1 cellular context compared by ENCODE assay signal in the genomic region with DNA sequence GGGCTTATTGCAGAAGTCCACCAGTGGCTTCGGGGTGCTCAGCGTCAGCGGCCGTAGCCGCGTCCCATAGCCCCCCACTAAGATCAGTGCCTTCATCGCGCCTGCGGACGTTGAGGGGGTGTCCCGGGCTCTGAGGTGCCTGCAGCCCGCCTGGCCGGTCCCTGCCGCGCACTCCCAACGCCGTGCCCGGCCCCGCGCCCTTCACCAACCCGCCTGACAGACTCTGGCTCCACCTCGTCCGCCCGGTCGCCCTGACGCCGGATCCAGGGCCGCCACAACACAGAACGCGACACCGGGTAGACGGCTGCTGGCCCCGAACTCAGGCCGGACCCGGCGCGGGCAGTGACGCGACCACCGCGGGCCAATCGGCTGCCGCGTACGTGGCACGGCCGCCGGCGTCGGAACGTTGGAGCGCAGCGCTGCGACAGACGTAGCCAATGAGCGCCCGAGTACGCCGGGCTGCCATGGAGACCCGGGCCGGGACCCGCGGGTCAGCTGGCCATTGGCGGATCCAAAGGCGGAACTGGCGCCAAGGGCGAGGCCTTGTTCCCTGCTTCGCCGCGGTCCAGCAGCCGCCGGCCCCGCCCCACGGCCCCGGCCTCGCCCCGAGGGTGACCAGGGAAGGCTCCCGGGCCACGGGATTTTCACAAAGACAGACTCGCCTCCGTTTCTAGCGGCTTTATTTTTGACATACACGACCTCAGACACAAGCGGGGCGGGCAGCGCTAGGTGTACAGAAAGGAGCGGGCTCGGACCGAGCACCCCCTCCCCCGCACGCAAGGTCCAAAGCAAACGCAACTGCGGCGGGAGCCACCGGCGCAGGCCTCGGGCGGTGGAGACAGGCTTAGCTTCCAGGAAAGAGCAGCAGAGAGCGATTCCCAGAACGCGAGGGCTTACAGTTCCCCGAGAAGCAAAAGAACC.
TF ChIP-seq lines count a peak whose summit lies in the region.

TSS of gene GMPPB (minus strand) at position 321 of the 921 bp plus-strand sequence. CDS start at position 96, 225 bp downstream.

TF ChIP-seq in K562, 482 proteins besides CTCF, POLR2A, EP300 and RAD21 (continued from another document and continues in another):
- TF ChIP-seq, protein P1, sequence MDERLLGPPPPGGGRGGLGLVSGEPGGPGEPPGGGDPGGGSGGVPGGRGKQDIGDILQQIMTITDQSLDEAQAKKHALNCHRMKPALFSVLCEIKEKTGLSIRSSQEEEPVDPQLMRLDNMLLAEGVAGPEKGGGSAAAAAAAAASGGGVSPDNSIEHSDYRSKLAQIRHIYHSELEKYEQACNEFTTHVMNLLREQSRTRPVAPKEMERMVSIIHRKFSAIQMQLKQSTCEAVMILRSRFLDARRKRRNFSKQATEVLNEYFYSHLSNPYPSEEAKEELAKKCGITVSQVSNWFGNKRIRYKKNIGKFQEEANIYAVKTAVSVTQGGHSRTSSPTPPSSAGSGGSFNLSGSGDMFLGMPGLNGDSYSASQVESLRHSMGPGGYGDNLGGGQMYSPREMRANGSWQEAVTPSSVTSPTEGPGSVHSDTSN (CRISPR knock-in tag; IDR thresholded peaks at IDR 0.05; ENCODE audit: low read depth) = no peak
- TF ChIP-seq, protein P1 (tag; conservative IDR thresholded peaks at IDR 0.05; ENCODE audit: low read depth) = no peak
- TF ChIP-seq MAFG (tag; conservative IDR thresholded peaks at IDR 0.05) = no peak
- TF ChIP-seq PRMT5 (CRISPR knock-in tag; IDR thresholded peaks at IDR 0.05) = no peak
- TF ChIP-seq NEUROD1 (IDR thresholded peaks at IDR 0.05; ENCODE audit: borderline replicate concordance, low read depth, low read length, partially characterized antibody) = no peak
- TF ChIP-seq NR2C1 (IDR thresholded peaks at IDR 0.05) = no peak
- TF ChIP-seq NR2C1 (tag; IDR thresholded peaks at IDR 0.05) = no peak
- TF ChIP-seq TRIM24 (IDR thresholded peaks at IDR 0.05) = no peak
- no peak for TF ChIP-seq SMC3 (conservative IDR thresholded peaks at IDR 0.05; ENCODE audit: insufficient read depth, low read depth, low read length)
- TF ChIP-seq ZNF407 (IDR thresholded peaks at IDR 0.05; ENCODE audit: low read depth) = no peak
- no peak for TF ChIP-seq ZKSCAN1 (IDR thresholded peaks at IDR 0.05; ENCODE audit: low read depth, low read length)
- TF ChIP-seq HDAC1 (IDR thresholded peaks at IDR 0.05) = no peak; a peak in 2 of 4 replicates
- TF ChIP-seq FOXA3 (CRISPR knock-in tag; conservative IDR thresholded peaks at IDR 0.05 in 1 of 2, IDR thresholded peaks at IDR 0.05 in 1 of 2) = no peak
- TF ChIP-seq ZNF785 (CRISPR knock-in tag; IDR thresholded peaks at IDR 0.05) = no peak
- TF ChIP-seq LARP7 (IDR thresholded peaks at IDR 0.05) = no peak
- 0 out of 2 replicates have a peak, but pooled peaks have one; percentile 20 for TF ChIP-seq GABPA (tag; conservative IDR thresholded peaks at IDR 0.05; ENCODE audit: low read depth)
- TF ChIP-seq MYBL2 (IDR thresholded peaks at IDR 0.05; ENCODE audit: low read depth) = no peak; the same call in 1 of the 2 replicates
- no peak for TF ChIP-seq MYBL2 (CRISPR knock-in tag; IDR thresholded peaks at IDR 0.05; ENCODE audit: borderline replicate concordance)
- peak; percentile 91 for TF ChIP-seq ZFX (CRISPR knock-in tag; IDR thresholded peaks at IDR 0.05)
- TF ChIP-seq NFATC3 (IDR thresholded peaks at IDR 0.05) = no peak
- no peak for TF ChIP-seq TAF7 (tag; IDR thresholded peaks at IDR 0.05)
- no peak for TF ChIP-seq MECOM (CRISPR knock-in tag; IDR thresholded peaks at IDR 0.05)
- TF ChIP-seq ZBTB7A (IDR thresholded peaks at IDR 0.05; ENCODE audit: borderline replicate concordance, control insufficient read depth, low read depth, low read length) = peak; percentile 7; the same call in 1 of the 2 replicates
- TF ChIP-seq RBM22 (IDR thresholded peaks at IDR 0.05; ENCODE audit: low read depth, low read length, poor library complexity, severe bottlenecking) = peak; percentile 88
- TF ChIP-seq OTX1 (CRISPR knock-in tag; IDR thresholded peaks at IDR 0.05) = no peak
- no peak for TF ChIP-seq POU5F1 (IDR thresholded peaks at IDR 0.05; ENCODE audit: borderline replicate concordance, low read depth, low read length, partially characterized antibody)
- no peak for TF ChIP-seq HNRNPUL1 (IDR thresholded peaks at IDR 0.05; ENCODE audit: low read length)
- TF ChIP-seq NKRF (IDR thresholded peaks at IDR 0.05; ENCODE audit: borderline replicate concordance) = peak; percentile 55; the same call in 1 of the 2 replicates
- peak; percentile 100 for TF ChIP-seq CC2D1A (IDR thresholded peaks at IDR 0.05)
- TF ChIP-seq ZBTB12 (CRISPR knock-in tag; IDR thresholded peaks at IDR 0.05) = peak; percentile 91
- TF ChIP-seq PCBP1 (IDR thresholded peaks at IDR 0.05; ENCODE audit: low read depth, low read length, poor library complexity, severe bottlenecking) = no peak
- TF ChIP-seq NR0B1 (IDR thresholded peaks at IDR 0.05; ENCODE audit: partially characterized antibody) = no peak
- TF ChIP-seq MTA3 (IDR thresholded peaks at IDR 0.05; ENCODE audit: borderline replicate concordance) = peak; percentile 34; the same call in 1 of the 2 replicates
- TF ChIP-seq ZKSCAN8 (CRISPR knock-in tag; IDR thresholded peaks at IDR 0.05) = no peak
- peak in 1 of 2 experiments; percentile 45; a peak in 1 of 4 replicates for TF ChIP-seq TEAD1 (CRISPR knock-in tag; IDR thresholded peaks at IDR 0.05)
- no peak for TF ChIP-seq PTBP1 (IDR thresholded peaks at IDR 0.05; ENCODE audit: low read depth, low read length)
- TF ChIP-seq MCM3 (IDR thresholded peaks at IDR 0.05) = no peak
- no peak for TF ChIP-seq GATA2 (CRISPR knock-in tag; IDR thresholded peaks at IDR 0.05)
- no peak for TF ChIP-seq KAT8 (IDR thresholded peaks at IDR 0.05; ENCODE audit: low read depth)
- TF ChIP-seq, protein P2, sequence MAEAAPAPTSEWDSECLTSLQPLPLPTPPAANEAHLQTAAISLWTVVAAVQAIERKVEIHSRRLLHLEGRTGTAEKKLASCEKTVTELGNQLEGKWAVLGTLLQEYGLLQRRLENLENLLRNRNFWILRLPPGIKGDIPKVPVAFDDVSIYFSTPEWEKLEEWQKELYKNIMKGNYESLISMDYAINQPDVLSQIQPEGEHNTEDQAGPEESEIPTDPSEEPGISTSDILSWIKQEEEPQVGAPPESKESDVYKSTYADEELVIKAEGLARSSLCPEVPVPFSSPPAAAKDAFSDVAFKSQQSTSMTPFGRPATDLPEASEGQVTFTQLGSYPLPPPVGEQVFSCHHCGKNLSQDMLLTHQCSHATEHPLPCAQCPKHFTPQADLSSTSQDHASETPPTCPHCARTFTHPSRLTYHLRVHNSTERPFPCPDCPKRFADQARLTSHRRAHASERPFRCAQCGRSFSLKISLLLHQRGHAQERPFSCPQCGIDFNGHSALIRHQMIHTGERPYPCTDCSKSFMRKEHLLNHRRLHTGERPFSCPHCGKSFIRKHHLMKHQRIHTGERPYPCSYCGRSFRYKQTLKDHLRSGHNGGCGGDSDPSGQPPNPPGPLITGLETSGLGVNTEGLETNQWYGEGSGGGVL (CRISPR knock-in tag; IDR thresholded peaks at IDR 0.05) = no peak
- TF ChIP-seq MYNN (IDR thresholded peaks at IDR 0.05) = no peak
- TF ChIP-seq MYNN (CRISPR knock-in tag; IDR thresholded peaks at IDR 0.05) = no peak
- TF ChIP-seq, protein P3, sequence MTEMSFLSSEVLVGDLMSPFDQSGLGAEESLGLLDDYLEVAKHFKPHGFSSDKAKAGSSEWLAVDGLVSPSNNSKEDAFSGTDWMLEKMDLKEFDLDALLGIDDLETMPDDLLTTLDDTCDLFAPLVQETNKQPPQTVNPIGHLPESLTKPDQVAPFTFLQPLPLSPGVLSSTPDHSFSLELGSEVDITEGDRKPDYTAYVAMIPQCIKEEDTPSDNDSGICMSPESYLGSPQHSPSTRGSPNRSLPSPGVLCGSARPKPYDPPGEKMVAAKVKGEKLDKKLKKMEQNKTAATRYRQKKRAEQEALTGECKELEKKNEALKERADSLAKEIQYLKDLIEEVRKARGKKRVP (CRISPR knock-in tag; IDR thresholded peaks at IDR 0.05) = no peak
- TF ChIP-seq ZNF699 (CRISPR knock-in tag; IDR thresholded peaks at IDR 0.05; ENCODE audit: insufficient replicate concordance) = no peak
- no peak for TF ChIP-seq DMBX1 (CRISPR knock-in tag; IDR thresholded peaks at IDR 0.05; ENCODE audit: borderline replicate concordance)
